ENCODE assay signal across 14 cellular contexts in genomic region chr1:36383240-36383639, GRCh38. TPM values are rescaled to one million over a fixed set of nuclear protein-coding genes. Genes with fewer than 3 reads are reported as not detected.
DNase-seq lines count a peak whose midpoint lies in the region; ATAC-seq and TF ChIP-seq lines count a peak whose summit lies in the region.
"Had no signal": no experiment of that assay in that cellular context is flagged by ENCODE, and none has a peak within 500 bp of the region (broad histone marks: within the 10 kb centered on the region; RNA-seq: fewer than 3 reads in every experiment).

No MANE protein-coding gene starts in this region.

- H3K4me3 ChIP-seq in spleen: no peak overlapping the region
- H3K4me3 ChIP-seq: adrenal gland, ovary had no signal

- peaks cover 70% of the 10 kb centered on the region for H3K4me1 Mint-ChIP-seq in activated CD4-positive, alpha-beta T cell treated with anti-CD3 and anti-CD28 coated beads, Interleukin-2, amount 10 ng/mL, durations not matched to agents 24 days and 14 days
- peaks cover 69 to 83% (median 80%) of the 10 kb centered on the region in 3 donors for H3K4me1 Mint-ChIP-seq in T-cell

- TF ChIP-seq POLR2A in spleen (IDR thresholded peaks at IDR 0.05): no peak

- TF ChIP-seq CTCF in spleen (IDR thresholded peaks at IDR 0.05 in 8 of 11, conservative IDR thresholded peaks at IDR 0.05 in 3 of 11): no peak

- H3K36me3 Mint-ChIP-seq in activated CD4-positive, alpha-beta T cell treated with anti-CD3 and anti-CD28 coated beads, Interleukin-2, amount 10 ng/mL, durations not matched to agents 24 days and 14 days (ENCODE audit: low read depth): peaks cover 24% of the 10 kb centered on the region
- H3K36me3 Mint-ChIP-seq in T-cell: peaks cover 4% of the 10 kb centered on the region

- H3K4me1 ChIP-seq in spleen: peaks cover 51 to 92% (median 79%) of the 10 kb centered on the region in 6 donors

- no peaks in the 10 kb centered on the region for H3K27me3 Mint-ChIP-seq in activated CD4-positive, alpha-beta T cell treated with anti-CD3 and anti-CD28 coated beads, Interleukin-2, amount 10 ng/mL, durations not matched to agents 24 days and 14 days
- H3K27me3 Mint-ChIP-seq in T-cell: no peaks in the 10 kb centered on the region

- no peaks in the 10 kb centered on the region for H3K9me3 ChIP-seq in spleen
- H3K9me3 ChIP-seq: adrenal gland, ovary, upper lobe of left lung had no signal

- ATAC-seq in T-cell (replicated peaks in 1 of 4): no peak
- no peak for ATAC-seq in left ventricle myocardium superior
- ATAC-seq in HG02759 (IDR thresholded peaks at IDR 0.05; ENCODE audit: unreplicated experiment): no peak

- H3K27ac ChIP-seq in spleen: peak overlapping the region in 3 of 8 donors; percentile 29 to 98 (median 47)
- H3K27ac ChIP-seq: adrenal gland had no signal

- 79 to 89% (median 85%) methylated on average over 4 of the region's 4 CpGs for WGBS in spleen, 5 donors

- no peaks in the 10 kb centered on the region for H3K9me3 Mint-ChIP-seq in activated CD4-positive, alpha-beta T cell treated with anti-CD3 and anti-CD28 coated beads, Interleukin-2, amount 10 ng/mL, durations not matched to agents 24 days and 14 days
- H3K9me3 Mint-ChIP-seq in T-cell: no peaks in the 10 kb centered on the region

- peak overlapping the region; percentile 92 for H3K4me3 Mint-ChIP-seq in activated CD4-positive, alpha-beta T cell treated with anti-CD3 and anti-CD28 coated beads, Interleukin-2, amount 10 ng/mL, durations not matched to agents 24 days and 14 days
- H3K4me3 Mint-ChIP-seq in T-cell: peak overlapping the region in 2 of 3 donors; percentile 60 to 98

- intact Hi-C loops in activated CD4-positive, alpha-beta T cell treated with anti-CD3 and anti-CD28 coated beads, Interleukin-2, amount 10 ng/mL, durations not matched to agents 24 days and 14 days (cut with micrococcal nuclease): loop anchor here (10.0 kb wide), 1 partner anchor 1188 kb away; the partner anchor contains the start of gene SFPQ
- intact Hi-C loops in left ventricle myocardium superior (cut with micrococcal nuclease): no loop called here
- intact Hi-C loops in spleen (cut with DNase I; ENCODE audit: low total_unique reads): no loop called here

- POLR2A ChIA-PET in T-cell (lab: Charles Lee): no interaction called here

- H3K36me3 ChIP-seq in spleen: peaks cover 0 to 22% (median 0%) of the 10 kb centered on the region in 6 donors
- H3K36me3 ChIP-seq: adrenal gland, ovary had no signal

- H3K27ac Mint-ChIP-seq in activated CD4-positive, alpha-beta T cell treated with anti-CD3 and anti-CD28 coated beads, Interleukin-2, amount 10 ng/mL, durations not matched to agents 24 days and 14 days: peak overlapping the region; percentile 45
- peak overlapping the region; percentile 59 to 78 for H3K27ac Mint-ChIP-seq in T-cell

- CTCF ChIA-PET in T-cell (lab: Charles Lee): interaction anchor here (0.6 to 1.0 kb wide), 2 partner anchors 15 to 16 kb away, joined by 3 read pairs; no protein-coding TSS in a partner anchor

- no peaks in the 10 kb centered on the region for H3K27me3 ChIP-seq in spleen (replicated peaks in 1 of 7)
- H3K27me3 ChIP-seq: adrenal gland, ovary, upper lobe of left lung had no signal

- no peak for DNase-seq in activated CD4-positive, alpha-beta T cell treated with anti-CD3 and anti-CD28 coated beads, Interleukin-2, amount 10 ng/mL, durations not matched to agents 24 days and 14 days
- DNase-seq in activated CD4-positive, alpha-beta T cell treated with anti-CD3 and anti-CD28 coated beads, Interleukin-2, amount 50 U/mL, for 1 hour: no peak
- no peak for DNase-seq in T-cell
- peak; percentile 73 for DNase-seq in left ventricle myocardium superior
- peak; percentile 67 for DNase-seq in spleen
- DNase-seq in AG08395 (ENCODE audit: low spot score): no peak
- DNase-seq in NCI-H1436 treated with DMSO at 0.1 percent for 48 hours (lab: John Stamatoyannopoulos, UW): no peak
- DNase-seq: GOT3; SHP77; stimulated activated CD4-positive, alpha-beta T cell treated with anti-CD3 and anti-CD28 coated beads, Interleukin-4, amount 100 ng/mL, for 4 hours; upper lobe of left lung had no signal

RNA-seq across cellular contexts. Expression of gene STK40, which starts 2.5 kb away (rescaled TPM):
- total RNA-seq in activated CD4-positive, alpha-beta T cell treated with anti-CD3 and anti-CD28 coated beads, Interleukin-2, amount 10 ng/mL, durations not matched to agents 24 days and 14 days: 40.6 and 51.3 TPM in 2 replicates
- total RNA-seq in T-cell (10 to 100 TPM; 29.6 to 71.1 (median 56.7) TPM), left ventricle myocardium superior (78.4 TPM), spleen (10 to 100 TPM; 43.3 to 79.2 (median 55.3) TPM)
- polyA plus RNA-seq in spleen: 10 to 100 TPM; 13.7 to 37.4 (median 14.8) TPM

RNA-seq across cellular contexts. Expression of gene LSM10, which starts 14.5 kb away (rescaled TPM):
- total RNA-seq in activated CD4-positive, alpha-beta T cell treated with anti-CD3 and anti-CD28 coated beads, Interleukin-2, amount 10 ng/mL, durations not matched to agents 24 days and 14 days: 58.6 and 61.6 TPM in 2 replicates
- total RNA-seq in T-cell (10 to 100 TPM; 26.2 to 59.9 (median 55.4) TPM), left ventricle myocardium superior (58.7 TPM), spleen (10 to 100 TPM; 42.9 to 62.2 (median 49.0) TPM)
- polyA plus RNA-seq in spleen: 10 to 100 TPM; 65.1 to 87.6 (median 86.6) TPM

RNA-seq across cellular contexts. Expression of gene EVA1B, which starts 59.8 kb away (rescaled TPM):
- total RNA-seq in activated CD4-positive, alpha-beta T cell treated with anti-CD3 and anti-CD28 coated beads, Interleukin-2, amount 10 ng/mL, durations not matched to agents 24 days and 14 days: 7.5 and 9.0 TPM in 2 replicates
- 1 to 10 TPM; 2.0 to 8.1 (median 5.6) TPM for total RNA-seq in T-cell
- total RNA-seq in left ventricle myocardium superior: 10.8 TPM
- 10 to 100 TPM; 31.1 to 77.4 (median 43.7) TPM for total RNA-seq in spleen
- 10 to 100 TPM; 17.2 to 45.1 (median 37.4) TPM for polyA plus RNA-seq in spleen

Comparison
In these comparisons a context has a peak if more than half of its experiments do, and no peak if none do; other contexts are left out.
1. DNase-seq: peak in left ventricle myocardium superior (single experiment) and spleen (single experiment); none in activated CD4-positive, alpha-beta T cell treated with anti-CD3 and anti-CD28 coated beads, Interleukin-2, amount 10 ng/mL, durations not matched to agents 24 days and 14 days (single experiment), activated CD4-positive, alpha-beta T cell treated with anti-CD3 and anti-CD28 coated beads, Interleukin-2, amount 50 U/mL, for 1 hour (single experiment), T-cell (0 of 34), AG08395 (single experiment) and NCI-H1436 treated with DMSO at 0.1 percent for 48 hours (single experiment).